Comparison of ENCODE assay signal across 22 cellular contexts in genomic region chr5:93088997-93089396, GRCh38.
A peak's percentile ranks its signal among the peaks of the same experiment; 100 is the strongest.
DNase-seq lines count a peak whose midpoint lies in the region; ATAC-seq and TF ChIP-seq lines count a peak whose summit lies in the region.
"Had no signal": no experiment of that assay in that cellular context is flagged by ENCODE, and none has a peak within 500 bp of the region (broad histone marks: within the 10 kb centered on the region; RNA-seq: fewer than 3 reads in every experiment).

No MANE protein-coding gene starts in this region.

- no peaks in the 10 kb centered on the region for H3K36me3 ChIP-seq in left ventricle myocardium inferior
- no peaks in the 10 kb centered on the region for H3K36me3 ChIP-seq in Panc1 (ENCODE audit: control insufficient read depth, insufficient read depth, low read length)
- no peaks in the 10 kb centered on the region for H3K36me3 ChIP-seq in tibial artery
- H3K36me3 ChIP-seq: MG63 had no signal

- no peak for TF ChIP-seq CTCF in left ventricle myocardium inferior (IDR thresholded peaks at IDR 0.05; ENCODE audit: borderline replicate concordance)
- TF ChIP-seq CTCF in Panc1 (IDR thresholded peaks at IDR 0.05), result no peak
- TF ChIP-seq CTCF in tibial artery (IDR thresholded peaks at IDR 0.05), result no peak
- no peak for TF ChIP-seq CTCF in nephron progenitor cell (IDR thresholded peaks at IDR 0.05)

- CTCF ChIA-PET in Panc1 (lab: Charles Lee), result no interaction called here

- no peak overlapping the region for H3K4me3 Mint-ChIP-seq in nephron progenitor cell

- peak in 1 of 2 donors; percentile 72 for ATAC-seq in left cardiac atrium
- ATAC-seq in Panc1, result no peak
- ATAC-seq: K562, SK-N-SH treated with all-trans-retinoic acid at 6 μM for 48 hours had no signal

- in situ Hi-C loops in Panc1 (cut with HindIII; ENCODE audit: low pct_unique_long_range_greater_than_20kb, low sequenced_read_pairs), result no loop called here

- peaks cover 25% of the 10 kb centered on the region for H3K4me1 Mint-ChIP-seq in nephron progenitor cell

- H3K27ac ChIP-seq in left ventricle myocardium inferior (replicated peaks) (no peak overlapping the region), Panc1 (ENCODE audit: low read length) (peak overlapping the region; percentile 69; the same call in 1 of the 2 replicates), tibial artery (no peak overlapping the region)

- H3K4me1 ChIP-seq in left ventricle myocardium inferior, result peaks cover 3% of the 10 kb centered on the region
- no peaks in the 10 kb centered on the region; the same call in 1 of the 2 replicates for H3K4me1 ChIP-seq in Panc1 (ENCODE audit: control insufficient read depth, insufficient read depth, low read length)
- peaks cover 0 to 9% (median 2%) of the 10 kb centered on the region in 4 donors for H3K4me1 ChIP-seq in tibial artery

- peaks cover 12% of the 10 kb centered on the region for H3K27me3 Mint-ChIP-seq in nephron progenitor cell (ENCODE audit: low read depth, poor library complexity)

- H3K9me3 Mint-ChIP-seq in nephron progenitor cell, result no peaks in the 10 kb centered on the region

- no peak overlapping the region for H3K4me3 ChIP-seq in left ventricle myocardium inferior
- H3K4me3 ChIP-seq in Panc1 (ENCODE audit: low read depth in 2 of 2, low read length in 2 of 2), result no peak overlapping the region
- H3K4me3 ChIP-seq in tibial artery, result no peak overlapping the region
- H3K4me3 ChIP-seq: K562, MG63 had no signal

- intact Hi-C loops in left cardiac atrium (cut with DNase I), result no loop called here
- intact Hi-C loops in left ventricle myocardium inferior (cut with micrococcal nuclease), result no loop called here
- intact Hi-C loops in Panc1 (cut with micrococcal nuclease; ENCODE audit: unreplicated experiment), result no loop called here
- intact Hi-C loops in tibial artery (cut with DNase I; ENCODE audit: low total_unique reads), result no loop called here

- peaks cover 4% of the 10 kb centered on the region for H3K36me3 Mint-ChIP-seq in nephron progenitor cell (ENCODE audit: low read depth)

- no peaks in the 10 kb centered on the region for H3K27me3 ChIP-seq in left ventricle myocardium inferior (ENCODE audit: low read depth)
- no peaks in the 10 kb centered on the region for H3K27me3 ChIP-seq in Panc1 (ENCODE audit: control insufficient read depth, insufficient read depth, low read length)
- no peaks in the 10 kb centered on the region for H3K27me3 ChIP-seq in tibial artery
- H3K27me3 ChIP-seq: MG63 had no signal

- DNase-seq in left cardiac atrium, result peak; percentile 22
- DNase-seq in left ventricle myocardium inferior, result no peak
- DNase-seq in Panc1 (ENCODE audit: low read depth, low spot score), result no peak
- DNase-seq in kidney tubule cell (ENCODE audit: low spot score), result peak; percentile 15
- no peak for DNase-seq in tibial artery
- no peak for DNase-seq in activated CD4-positive, alpha-beta T cell treated with anti-CD3 and anti-CD28 coated beads, Interleukin-2, amount 50 U/mL, for 4 hours
- no peak for DNase-seq in nephron progenitor cell
- DNase-seq in stimulated activated CD4-positive, alpha-beta T cell treated with anti-CD3 and anti-CD28 coated beads, Interleukin-1b, Interleukin-23, amount 100 ng/mL, for 48 hours, result no peak
- DNase-seq: 8988T, ACHN, DMS153, DND-41, H7, Kasumi-1, MG63, NCI-H1105 treated with DMSO at 0.1 percent for 48 hours, NCI-H146, NCI-H1930, NCI-H524 treated with DMSO at 0.1 percent for 48 hours, OCI-M1 had no signal

- H3K27ac Mint-ChIP-seq in nephron progenitor cell, result no peak overlapping the region

- BruUV-seq in Panc1 (replicated peaks; lab: Mats Ljungman, UMichigan), result no TSS peak

- H3K9me3 ChIP-seq in left ventricle myocardium inferior (replicated peaks), result no peaks in the 10 kb centered on the region
- H3K9me3 ChIP-seq in Panc1 (ENCODE audit: control insufficient read depth, insufficient read depth, low read depth, low read length), result peaks cover 12% of the 10 kb centered on the region; the same call in 1 of the 2 replicates
- H3K9me3 ChIP-seq in tibial artery, result no peaks in the 10 kb centered on the region

- POLR2A ChIA-PET in Panc1 (lab: Charles Lee), result no interaction called here

Comparison
In these comparisons a context has a peak if more than half of its experiments do, and no peak if none do; other contexts are left out.
1. DNase-seq: peak in left cardiac atrium (single experiment) and kidney tubule cell (single experiment); none in left ventricle myocardium inferior (single experiment), Panc1 (single experiment), tibial artery (0 of 2), activated CD4-positive, alpha-beta T cell treated with anti-CD3 and anti-CD28 coated beads, Interleukin-2, amount 50 U/mL, for 4 hours (0 of 2), nephron progenitor cell (single experiment) and stimulated activated CD4-positive, alpha-beta T cell treated with anti-CD3 and anti-CD28 coated beads, Interleukin-1b, Interleukin-23, amount 100 ng/mL, for 48 hours (single experiment).